Comparison of ENCODE assay signal across 1 cellular context in genomic region chr1:56284933-56285332, GRCh38.
TF ChIP-seq lines count a peak whose summit lies in the region.

No MANE protein-coding gene starts in this region.

TF ChIP-seq in HepG2, 621 proteins besides CTCF, POLR2A, EP300 and RAD21 (continued from another document and continues in another):
- TF ChIP-seq MAFF (IDR thresholded peaks at IDR 0.05; ENCODE audit: low read depth, low read length) (no peak), HES4 (CRISPR knock-in tag; IDR thresholded peaks at IDR 0.05; ENCODE audit: borderline replicate concordance) (no peak), MIXL1 (CRISPR knock-in tag; IDR thresholded peaks at IDR 0.05) (peak; percentile 63; the same call in 1 of the 2 replicates), ZNF550 (CRISPR knock-in tag; IDR thresholded peaks at IDR 0.05; ENCODE audit: borderline replicate concordance) (no peak), ZNF44 (CRISPR knock-in tag; IDR thresholded peaks at IDR 0.05) (no peak), ZNF12 (CRISPR knock-in tag; IDR thresholded peaks at IDR 0.05) (no peak), ZNF660 (CRISPR knock-in tag; IDR thresholded peaks at IDR 0.05; ENCODE audit: borderline replicate concordance, low read depth) (no peak), ZNF331 (CRISPR knock-in tag; IDR thresholded peaks at IDR 0.05) (peak; percentile 78), FOXK1 (CRISPR knock-in tag; IDR thresholded peaks at IDR 0.05; ENCODE audit: borderline replicate concordance, low read depth) (no peak), MTF1 (CRISPR knock-in tag; IDR thresholded peaks at IDR 0.05) (no peak), ZBED4 (CRISPR knock-in tag; IDR thresholded peaks at IDR 0.05; ENCODE audit: borderline replicate concordance) (0 out of 2 replicates have a peak, but pooled peaks have one; percentile 47), ZNF7 (CRISPR knock-in tag; IDR thresholded peaks at IDR 0.05) (no peak), SRSF4 (IDR thresholded peaks at IDR 0.05; ENCODE audit: low read depth, low read length, poor library complexity, severe bottlenecking) (no peak), TEF (CRISPR knock-in tag; IDR thresholded peaks at IDR 0.05) (peak; percentile 95; the same call in 1 of the 2 replicates), GATAD1 (CRISPR knock-in tag; IDR thresholded peaks at IDR 0.05) (0 out of 2 replicates have a peak, but pooled peaks have one; percentile 32), SALL2 (CRISPR knock-in tag; IDR thresholded peaks at IDR 0.05) (no peak), FOXA3 (CRISPR knock-in tag; IDR thresholded peaks at IDR 0.05) (peak; percentile 33; the same call in 1 of the 2 replicates), DNMT1 (CRISPR knock-in tag; IDR thresholded peaks at IDR 0.05) (no peak), UBTF (CRISPR knock-in tag; IDR thresholded peaks at IDR 0.05) (no peak), GLMP (CRISPR knock-in tag; IDR thresholded peaks at IDR 0.05; ENCODE audit: borderline replicate concordance) (no peak), MTERF4 (CRISPR knock-in tag; IDR thresholded peaks at IDR 0.05) (no peak), ZNF737 (CRISPR knock-in tag; IDR thresholded peaks at IDR 0.05; ENCODE audit: borderline replicate concordance) (no peak), RFXANK (CRISPR knock-in tag; IDR thresholded peaks at IDR 0.05) (no peak), ZNF432 (CRISPR knock-in tag; IDR thresholded peaks at IDR 0.05; ENCODE audit: borderline replicate concordance) (no peak), DNMT3B (CRISPR knock-in tag; conservative IDR thresholded peaks at IDR 0.05) (no peak), KAT2B (IDR thresholded peaks at IDR 0.05; ENCODE audit: borderline replicate concordance, low read depth, low read length) (no peak), ZNF572 (CRISPR knock-in tag; IDR thresholded peaks at IDR 0.05) (no peak), ZNF382 (CRISPR knock-in tag; IDR thresholded peaks at IDR 0.05; ENCODE audit: borderline replicate concordance) (no peak), SKI (IDR thresholded peaks at IDR 0.05; ENCODE audit: partially characterized antibody) (no peak), ZNF746 (CRISPR knock-in tag; IDR thresholded peaks at IDR 0.05) (no peak), ZHX1 (CRISPR knock-in tag; IDR thresholded peaks at IDR 0.05; ENCODE audit: low read depth) (no peak), POLR2AphosphoS2 (IDR thresholded peaks at IDR 0.05; ENCODE audit: low read depth, low read length) (no peak), ISX (CRISPR knock-in tag; conservative IDR thresholded peaks at IDR 0.05) (no peak), ASH2L (IDR thresholded peaks at IDR 0.05; ENCODE audit: insufficient read length, low read depth, low read length) (no peak), ZNF710 (CRISPR knock-in tag; IDR thresholded peaks at IDR 0.05; ENCODE audit: borderline replicate concordance) (peak; percentile 21; the same call in 1 of the 2 replicates), BHLHE40 (IDR thresholded peaks at IDR 0.05; ENCODE audit: low read length) (no peak), JDP2 (CRISPR knock-in tag; IDR thresholded peaks at IDR 0.05; ENCODE audit: borderline replicate concordance) (no peak), FOXJ3 (CRISPR knock-in tag; IDR thresholded peaks at IDR 0.05; ENCODE audit: borderline replicate concordance) (no peak), RBAK (CRISPR knock-in tag; IDR thresholded peaks at IDR 0.05) (peak; percentile 7; the same call in 1 of the 2 replicates), HNF1A (IDR thresholded peaks at IDR 0.05; ENCODE audit: low read depth) (peak; percentile 96), HNF1A (CRISPR knock-in tag; IDR thresholded peaks at IDR 0.05; ENCODE audit: borderline replicate concordance) (peak; percentile 98), E2F1 (CRISPR knock-in tag; IDR thresholded peaks at IDR 0.05) (no peak)
